2 cellular contexts compared by ENCODE assay signal in genomic region chr12:1421091-1421902, GRCh38.
TF ChIP-seq lines count a peak whose summit lies in the region.

No MANE protein-coding gene starts in this region.

TF ChIP-seq in A549, 52 proteins besides CTCF, POLR2A, EP300 and RAD21 (continued from another document):
- peak; percentile 66; the same call in 1 of the 2 replicates for TF ChIP-seq KDM5A (IDR thresholded peaks at IDR 0.05)

TF ChIP-seq in K562, 482 proteins besides CTCF, POLR2A, EP300 and RAD21 (continued from another document):
- TF ChIP-seq CHD7 (IDR thresholded peaks at IDR 0.05; ENCODE audit: low read depth, low read length) (no peak), CBX5 (IDR thresholded peaks at IDR 0.05; ENCODE audit: borderline replicate concordance, low read depth) (peak; percentile 93; the same call in 1 of the 2 replicates), CHD1 (IDR thresholded peaks at IDR 0.05; ENCODE audit: low read length) (no peak), GATAD2B (IDR thresholded peaks at IDR 0.05; ENCODE audit: borderline replicate concordance) (no peak), ZNF589 (CRISPR knock-in tag; IDR thresholded peaks at IDR 0.05; ENCODE audit: low read depth) (no peak), ZBTB26 (CRISPR knock-in tag; IDR thresholded peaks at IDR 0.05) (no peak), CREB1 (IDR thresholded peaks at IDR 0.05) (no peak), CREB1 (CRISPR knock-in tag; IDR thresholded peaks at IDR 0.05) (no peak), TAF9B (IDR thresholded peaks at IDR 0.05; ENCODE audit: partially characterized antibody) (no peak), ZNF766 (CRISPR knock-in tag; conservative IDR thresholded peaks at IDR 0.05) (peak; percentile 53; the same call in 1 of the 2 replicates), ZNF175 (CRISPR knock-in tag; IDR thresholded peaks at IDR 0.05; ENCODE audit: low read depth) (no peak), FOXO4 (CRISPR knock-in tag; IDR thresholded peaks at IDR 0.05) (no peak), NR2F6 (CRISPR knock-in tag; IDR thresholded peaks at IDR 0.05) (no peak), POU5F1 (IDR thresholded peaks at IDR 0.05; ENCODE audit: borderline replicate concordance, low read depth, low read length, partially characterized antibody) (no peak), ZNF316 (IDR thresholded peaks at IDR 0.05) (peak; percentile 69), MAFF (IDR thresholded peaks at IDR 0.05; ENCODE audit: low read length) (peak; percentile 32; the same call in 1 of the 2 replicates), LARP7 (IDR thresholded peaks at IDR 0.05) (no peak), C11orf30 (IDR thresholded peaks at IDR 0.05; ENCODE audit: low read depth) (peak; percentile 59; the same call in 1 of the 2 replicates), RFX7 (CRISPR knock-in tag; IDR thresholded peaks at IDR 0.05) (no peak), BHLHE40 (IDR thresholded peaks at IDR 0.05; ENCODE audit: low read length) (no peak), EZH2 (IDR thresholded peaks at IDR 0.05; ENCODE audit: borderline replicate concordance, low read depth, low read length) (no peak), NFXL1 (CRISPR knock-in tag; IDR thresholded peaks at IDR 0.05) (no peak), ZNF3 (CRISPR knock-in tag; IDR thresholded peaks at IDR 0.05) (no peak), ADNP (tag; IDR thresholded peaks at IDR 0.05) (no peak), MAFG (tag; conservative IDR thresholded peaks at IDR 0.05) (peak; percentile 47; the same call in 1 of the 2 replicates), ZSCAN29 (IDR thresholded peaks at IDR 0.05) (no peak), CREB5 (CRISPR knock-in tag; IDR thresholded peaks at IDR 0.05) (no peak), ZNF280A (IDR thresholded peaks at IDR 0.05; ENCODE audit: low read depth, partially characterized antibody) (peak; percentile 75), CBX1 (IDR thresholded peaks at IDR 0.05; ENCODE audit: low read depth) (peak; percentile 64; the same call in 1 of the 2 replicates), CEBPG (CRISPR knock-in tag; IDR thresholded peaks at IDR 0.05) (no peak), CEBPG (tag; conservative IDR thresholded peaks at IDR 0.05 in 1 of 2, IDR thresholded peaks at IDR 0.05 in 1 of 2) (no peak), TRIM24 (IDR thresholded peaks at IDR 0.05) (peak in 1 of 2 experiments; percentile 38; a peak in 1 of 4 replicates), ZNF699 (CRISPR knock-in tag; IDR thresholded peaks at IDR 0.05; ENCODE audit: insufficient replicate concordance) (no peak), TRIM28 (IDR thresholded peaks at IDR 0.05) (peak; percentile 88), IFI16 (CRISPR knock-in tag; IDR thresholded peaks at IDR 0.05) (no peak), XRCC5 (IDR thresholded peaks at IDR 0.05; ENCODE audit: low read depth, low read length) (no peak), ZNF184 (CRISPR knock-in tag; IDR thresholded peaks at IDR 0.05) (no peak), ZNF79 (CRISPR knock-in tag; IDR thresholded peaks at IDR 0.05; ENCODE audit: low read depth) (no peak), HES1 (IDR thresholded peaks at IDR 0.05; ENCODE audit: low read depth) (no peak), MTA1 (IDR thresholded peaks at IDR 0.05; ENCODE audit: borderline replicate concordance) (no peak), ZNF77 (CRISPR knock-in tag; IDR thresholded peaks at IDR 0.05) (no peak), FOXP4 (CRISPR knock-in tag; IDR thresholded peaks at IDR 0.05; ENCODE audit: borderline replicate concordance) (no peak), ZNF830 (CRISPR knock-in tag; IDR thresholded peaks at IDR 0.05) (no peak)
